20 cellular contexts compared by ENCODE assay signal in genomic region chr2:209070262-209070661, GRCh38.
DNase-seq lines count a peak whose midpoint lies in the region; ATAC-seq, FAIRE-seq and TF ChIP-seq lines count a peak whose summit lies in the region.
"Had no signal": no experiment of that assay in that cellular context is flagged by ENCODE, and none has a peak within 500 bp of the region (broad histone marks: within the 10 kb centered on the region; RNA-seq: fewer than 3 reads in every experiment).

No MANE protein-coding gene starts in this region.

- peak; percentile 86 for FAIRE-seq in G401.6 (lab: Jason Lieb, UNC)
- peak; percentile 95 for FAIRE-seq in frontal cortex (lab: Jason Lieb, UNC)
- FAIRE-seq: GM12878, GM19239, H1 had no signal

- H3K4me1 Mint-ChIP-seq in WTC11 = peaks cover 15% of the 10 kb centered on the region
- H3K4me1 Mint-ChIP-seq: CD4-positive, alpha-beta memory T cell had no signal

- ATAC-seq in WTC11 = no peak
- no peak for ATAC-seq in HG03460 (IDR thresholded peaks at IDR 0.05; ENCODE audit: unreplicated experiment)
- ATAC-seq: GM12878 had no signal

- DNase-seq in WTC11 (ENCODE audit: low spot score) (no peak), frontal cortex (ENCODE audit: low spot score in 2 of 2) (no peak), NCI-H748 (lab: John Stamatoyannopoulos, UW; ENCODE audit: unreplicated experiment) (no peak), NCI-H226 (no peak), HuH-7.5 (ENCODE audit: low spot score) (no peak)
- DNase-seq: 8988T; C1 segment of cervical spinal cord; Calu3; CD4-positive, alpha-beta memory T cell; COR-L47; DMS53; DMS79 treated with DMSO at 0.1 percent for 48 hours; GM23248; H7; HCEC 1CT had no signal

- peaks cover 13% of the 10 kb centered on the region for H3K9me3 Mint-ChIP-seq in WTC11

- no peak overlapping the region for H3K27ac Mint-ChIP-seq in WTC11
- H3K27ac Mint-ChIP-seq: CD4-positive, alpha-beta memory T cell had no signal

- no peak for TF ChIP-seq CTCF in WTC11 (IDR thresholded peaks at IDR 0.05)

- POLR2A ChIA-PET in WTC11 (lab: Charles Lee) = no interaction called here

- H3K36me3 Mint-ChIP-seq in WTC11 = no peaks in the 10 kb centered on the region
- H3K36me3 Mint-ChIP-seq: CD4-positive, alpha-beta memory T cell had no signal

- H3K27me3 Mint-ChIP-seq in WTC11 (ENCODE audit: low read depth) = no peaks in the 10 kb centered on the region
- H3K27me3 Mint-ChIP-seq: CD4-positive, alpha-beta memory T cell had no signal

- no peak overlapping the region for H3K4me3 Mint-ChIP-seq in WTC11
- H3K4me3 Mint-ChIP-seq: CD4-positive, alpha-beta memory T cell had no signal

- CTCF ChIA-PET in WTC11 (lab: Charles Lee) = no interaction called here

TF ChIP-seq in WTC11, 78 proteins besides CTCF, POLR2A, EP300 and RAD21:
- TF ChIP-seq ZNF512 (CRISPR knock-in tag; IDR thresholded peaks at IDR 0.05; ENCODE audit: borderline replicate concordance) (no peak), NR1H2 (CRISPR knock-in tag; IDR thresholded peaks at IDR 0.05) (no peak), ATF6 (CRISPR knock-in tag; IDR thresholded peaks at IDR 0.05) (no peak), MXD4 (CRISPR knock-in tag; IDR thresholded peaks at IDR 0.05; ENCODE audit: borderline replicate concordance) (no peak), TEAD4 (CRISPR knock-in tag; IDR thresholded peaks at IDR 0.05) (no peak), STAT6 (CRISPR knock-in tag; conservative IDR thresholded peaks at IDR 0.05; ENCODE audit: low read depth) (no peak), ZBTB43 (CRISPR knock-in tag; IDR thresholded peaks at IDR 0.05) (no peak), HMGA2 (CRISPR knock-in tag; IDR thresholded peaks at IDR 0.05) (peak; percentile 98)
